In the genomic region with DNA sequence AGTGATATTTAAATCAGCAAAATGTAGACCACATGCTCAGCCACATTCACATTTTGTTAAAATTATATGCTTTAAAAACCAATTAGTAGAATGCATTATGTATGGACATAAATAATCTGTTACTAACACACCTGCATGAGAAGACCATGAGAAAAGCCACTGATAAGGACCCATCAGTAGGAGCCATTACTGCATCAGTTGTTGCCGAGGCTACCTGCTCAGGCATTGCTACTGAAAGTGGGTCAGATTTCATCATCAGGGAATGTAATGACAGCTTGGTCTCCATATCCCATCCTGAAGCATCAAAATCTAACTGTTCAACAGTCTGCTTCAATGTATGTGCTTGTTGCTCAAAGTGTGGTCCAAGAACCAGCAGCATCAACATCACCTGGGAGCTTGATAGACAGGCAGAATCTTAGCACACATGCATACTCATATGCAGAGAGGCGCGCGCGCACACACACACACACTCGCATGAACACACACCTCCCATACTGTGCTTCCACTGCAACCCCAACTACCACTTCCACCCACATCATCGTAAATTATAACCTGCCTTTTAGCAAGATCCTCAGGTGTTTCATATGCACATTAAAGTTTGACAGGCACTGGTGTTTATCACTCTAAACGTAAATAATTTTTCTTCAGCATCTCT, we compare ENCODE assay signal across 1 cellular context.
TF ChIP-seq lines count a peak whose summit lies in the region.

No MANE protein-coding gene starts in this region.

TF ChIP-seq in H1, 55 proteins besides CTCF, POLR2A, EP300 and RAD21:
- TF ChIP-seq RFX5 (IDR thresholded peaks at IDR 0.05; ENCODE audit: borderline replicate concordance, low read depth, low read length) (peak; percentile 56; the same call in 1 of the 2 replicates), TCF12 (IDR thresholded peaks at IDR 0.05; ENCODE audit: low read depth, low read length) (no peak), POU5F1 (IDR thresholded peaks at IDR 0.05; ENCODE audit: low read depth, low read length) (no peak), GABPA (IDR thresholded peaks at IDR 0.05; ENCODE audit: borderline replicate concordance, insufficient read depth, low read length) (no peak)
- TF ChIP-seq, protein P1, sequence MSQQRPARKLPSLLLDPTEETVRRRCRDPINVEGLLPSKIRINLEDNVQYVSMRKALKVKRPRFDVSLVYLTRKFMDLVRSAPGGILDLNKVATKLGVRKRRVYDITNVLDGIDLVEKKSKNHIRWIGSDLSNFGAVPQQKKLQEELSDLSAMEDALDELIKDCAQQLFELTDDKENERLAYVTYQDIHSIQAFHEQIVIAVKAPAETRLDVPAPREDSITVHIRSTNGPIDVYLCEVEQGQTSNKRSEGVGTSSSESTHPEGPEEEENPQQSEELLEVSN (IDR thresholded peaks at IDR 0.05), result no peak
